1 cellular context compared by ENCODE assay signal in the genomic region with DNA sequence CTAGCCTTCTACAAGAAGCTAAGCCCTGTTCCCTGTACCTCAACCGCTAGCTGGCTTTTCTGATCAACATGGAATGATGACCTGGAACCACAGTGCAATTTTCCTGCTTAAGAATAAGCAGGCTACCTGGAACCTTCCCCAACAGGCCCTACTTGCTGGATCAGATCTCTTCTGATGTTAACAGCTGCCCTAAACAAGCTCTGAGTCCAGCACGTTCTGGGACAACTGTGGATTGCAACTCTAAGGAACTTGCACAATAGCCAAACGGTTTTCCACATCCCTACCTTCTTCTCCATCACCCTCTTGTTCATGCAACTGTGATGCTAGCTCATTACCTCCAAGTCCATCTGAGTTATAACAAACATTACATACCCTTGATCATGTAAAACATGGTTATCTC.
TF ChIP-seq lines count a peak whose summit lies in the region.

No MANE protein-coding gene starts in this region.

TF ChIP-seq in GM12878, 131 proteins besides CTCF, POLR2A, EP300 and RAD21:
- TF ChIP-seq HDAC6 (IDR thresholded peaks at IDR 0.05; ENCODE audit: unreplicated experiment) (no peak), RBBP5 (conservative IDR thresholded peaks at IDR 0.05) (no peak), SUZ12 (IDR thresholded peaks at IDR 0.05; ENCODE audit: unreplicated experiment) (no peak), WRNIP1 (IDR thresholded peaks at IDR 0.05; ENCODE audit: borderline replicate concordance, low read depth, low read length) (no peak), FOXK2 (IDR thresholded peaks at IDR 0.05) (no peak), EED (IDR thresholded peaks at IDR 0.05; ENCODE audit: low read depth) (no peak), ASH2L (IDR thresholded peaks at IDR 0.05; ENCODE audit: borderline replicate concordance, low read depth) (no peak)
- TF ChIP-seq, protein P1, sequence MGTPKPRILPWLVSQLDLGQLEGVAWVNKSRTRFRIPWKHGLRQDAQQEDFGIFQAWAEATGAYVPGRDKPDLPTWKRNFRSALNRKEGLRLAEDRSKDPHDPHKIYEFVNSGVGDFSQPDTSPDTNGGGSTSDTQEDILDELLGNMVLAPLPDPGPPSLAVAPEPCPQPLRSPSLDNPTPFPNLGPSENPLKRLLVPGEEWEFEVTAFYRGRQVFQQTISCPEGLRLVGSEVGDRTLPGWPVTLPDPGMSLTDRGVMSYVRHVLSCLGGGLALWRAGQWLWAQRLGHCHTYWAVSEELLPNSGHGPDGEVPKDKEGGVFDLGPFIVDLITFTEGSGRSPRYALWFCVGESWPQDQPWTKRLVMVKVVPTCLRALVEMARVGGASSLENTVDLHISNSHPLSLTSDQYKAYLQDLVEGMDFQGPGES (IDR thresholded peaks at IDR 0.05) = no peak
- TF ChIP-seq, protein P2, sequence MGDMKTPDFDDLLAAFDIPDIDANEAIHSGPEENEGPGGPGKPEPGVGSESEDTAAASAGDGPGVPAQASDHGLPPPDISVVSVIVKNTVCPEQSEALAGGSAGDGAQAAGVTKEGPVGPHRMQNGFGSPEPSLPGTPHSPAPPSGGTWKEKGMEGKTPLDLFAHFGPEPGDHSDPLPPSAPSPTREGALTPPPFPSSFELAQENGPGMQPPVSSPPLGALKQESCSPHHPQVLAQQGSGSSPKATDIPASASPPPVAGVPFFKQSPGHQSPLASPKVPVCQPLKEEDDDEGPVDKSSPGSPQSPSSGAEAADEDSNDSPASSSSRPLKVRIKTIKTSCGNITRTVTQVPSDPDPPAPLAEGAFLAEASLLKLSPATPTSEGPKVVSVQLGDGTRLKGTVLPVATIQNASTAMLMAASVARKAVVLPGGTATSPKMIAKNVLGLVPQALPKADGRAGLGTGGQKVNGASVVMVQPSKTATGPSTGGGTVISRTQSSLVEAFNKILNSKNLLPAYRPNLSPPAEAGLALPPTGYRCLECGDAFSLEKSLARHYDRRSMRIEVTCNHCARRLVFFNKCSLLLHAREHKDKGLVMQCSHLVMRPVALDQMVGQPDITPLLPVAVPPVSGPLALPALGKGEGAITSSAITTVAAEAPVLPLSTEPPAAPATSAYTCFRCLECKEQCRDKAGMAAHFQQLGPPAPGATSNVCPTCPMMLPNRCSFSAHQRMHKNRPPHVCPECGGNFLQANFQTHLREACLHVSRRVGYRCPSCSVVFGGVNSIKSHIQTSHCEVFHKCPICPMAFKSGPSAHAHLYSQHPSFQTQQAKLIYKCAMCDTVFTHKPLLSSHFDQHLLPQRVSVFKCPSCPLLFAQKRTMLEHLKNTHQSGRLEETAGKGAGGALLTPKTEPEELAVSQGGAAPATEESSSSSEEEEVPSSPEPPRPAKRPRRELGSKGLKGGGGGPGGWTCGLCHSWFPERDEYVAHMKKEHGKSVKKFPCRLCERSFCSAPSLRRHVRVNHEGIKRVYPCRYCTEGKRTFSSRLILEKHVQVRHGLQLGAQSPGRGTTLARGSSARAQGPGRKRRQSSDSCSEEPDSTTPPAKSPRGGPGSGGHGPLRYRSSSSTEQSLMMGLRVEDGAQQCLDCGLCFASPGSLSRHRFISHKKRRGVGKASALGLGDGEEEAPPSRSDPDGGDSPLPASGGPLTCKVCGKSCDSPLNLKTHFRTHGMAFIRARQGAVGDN (IDR thresholded peaks at IDR 0.05) = no peak
